Comparison of ENCODE assay signal across 18 cellular contexts in the genomic region with DNA sequence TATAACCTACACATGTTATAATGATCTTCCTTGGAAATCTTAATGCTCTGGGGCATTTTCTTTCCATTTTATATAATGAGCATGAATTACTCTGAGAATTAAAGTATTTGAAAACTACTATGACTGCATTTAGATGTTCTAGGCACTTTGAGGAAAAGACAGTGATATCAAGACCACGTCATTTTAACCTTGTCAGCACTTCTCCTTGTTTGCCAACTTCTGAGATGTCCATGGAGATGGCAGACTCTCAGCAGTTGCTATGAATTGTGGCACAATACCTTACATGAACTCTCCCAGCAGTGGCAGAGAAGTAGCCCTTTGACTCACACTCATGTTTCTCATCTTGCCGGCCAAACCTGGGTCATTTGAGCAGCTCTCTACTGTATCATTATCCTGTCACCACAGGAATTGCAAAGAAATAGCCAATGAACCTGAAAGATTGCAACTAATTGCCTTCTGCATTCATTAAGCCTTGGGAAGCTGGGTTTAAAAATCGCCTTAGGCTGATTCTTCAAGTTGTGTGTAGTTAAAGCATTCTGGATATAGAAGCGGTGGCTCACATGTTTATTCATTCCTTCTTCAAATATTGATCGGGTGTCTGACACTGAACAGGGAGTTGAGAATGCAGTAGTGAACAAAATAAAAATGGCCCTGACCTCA.
"Had no signal": no experiment of that assay in that cellular context is flagged by ENCODE, and none has a peak within 500 bp of the region (broad histone marks: within the 10 kb centered on the region; RNA-seq: fewer than 3 reads in every experiment).

No MANE protein-coding gene starts in this region.

- H3K4me1 ChIP-seq: colonic mucosa, gastroesophageal sphincter had no signal

- H3K36me3 ChIP-seq: colonic mucosa, gastroesophageal sphincter, WERI-Rb-1 had no signal

- H3K27ac ChIP-seq: colonic mucosa, gastroesophageal sphincter, parathyroid adenoma, skin epidermis, WERI-Rb-1 had no signal

- H3K9me3 ChIP-seq: colonic mucosa, gastroesophageal sphincter had no signal

- H3K9ac ChIP-seq: parathyroid adenoma had no signal

- ATAC-seq: activated CD4-positive, alpha-beta T cell treated with anti-CD3 and anti-CD28 coated beads for 36 hours; activated CD8-positive, alpha-beta T cell treated with anti-CD3 and anti-CD28 coated beads for 36 hours; activated T-cell treated with anti-CD3 and anti-CD28 coated beads, Interleukin-2, amount 50 U/mL, for 72 hours; gastroesophageal sphincter; left colon; naive thymus-derived CD4-positive, alpha-beta T cell; stimulated activated effector memory CD8-positive, alpha-beta T cell treated with anti-CD3 and anti-CD28 coated beads, Interleukin-12 subunit alpha, Interleukin-12 subunit beta, amount 100 ng/mL, for 72 hours had no signal

- H2AFZ ChIP-seq: parathyroid adenoma had no signal

- H3K4me3 ChIP-seq: colonic mucosa, gastroesophageal sphincter, skin epidermis had no signal

- DNase-seq: activated CD4-positive, alpha-beta T cell treated with anti-CD3 and anti-CD28 coated beads for 36 hours; activated CD8-positive, alpha-beta memory T cell treated with anti-CD3 and anti-CD28 coated beads, Interleukin-2, amount 50 U/mL, for 4 hours; activated CD8-positive, alpha-beta T cell treated with anti-CD3 and anti-CD28 coated beads for 36 hours; activated gamma-delta T cell treated with Interleukin-2 at 50 U/mL for 16 hours; activated naive CD8-positive, alpha-beta T cell treated with anti-CD3 and anti-CD28 coated beads for 36 hours; activated T-cell treated with anti-CD3 and anti-CD28 coated beads, Interleukin-2, amount 50 U/mL, for 72 hours; anterior cingulate cortex; caudate nucleus; colonic mucosa; effector CD8-positive, alpha-beta T cell; left colon; naive thymus-derived CD4-positive, alpha-beta T cell; substantia nigra; WERI-Rb-1 had no signal

- H3K27me3 ChIP-seq: colonic mucosa, gastroesophageal sphincter had no signal

- H3K79me2 ChIP-seq: parathyroid adenoma had no signal
